ENCODE assay signal across 2 cellular contexts in the genomic region with DNA sequence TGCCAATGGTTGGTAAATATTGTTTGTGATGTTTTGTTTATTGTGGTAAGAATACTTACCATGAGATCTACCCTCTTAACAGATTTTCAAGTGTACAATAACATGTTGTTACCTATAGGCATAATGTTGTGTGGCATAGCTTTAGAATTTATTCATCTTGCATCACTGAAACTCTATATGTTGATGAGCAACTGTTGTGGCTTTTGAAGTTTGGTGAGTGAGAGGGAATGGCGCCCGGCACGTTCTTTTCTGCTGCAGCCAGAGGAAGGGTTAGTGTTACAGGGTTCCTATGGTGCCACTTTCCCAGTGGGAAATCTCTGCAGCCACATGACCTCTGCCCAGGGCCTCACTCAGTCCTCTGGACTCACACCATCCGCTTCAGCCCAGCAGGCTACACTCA.
TF ChIP-seq lines count a peak whose summit lies in the region.

No MANE protein-coding gene starts in this region.

TF ChIP-seq in GM23338, 12 proteins besides CTCF, POLR2A, EP300 and RAD21 (continues in another document):
- no peak for TF ChIP-seq POLR2AphosphoS5 (IDR thresholded peaks at IDR 0.05; ENCODE audit: low read depth)
- TF ChIP-seq ZNF331 (CRISPR knock-in tag; IDR thresholded peaks at IDR 0.05; ENCODE audit: low read depth): no peak
- TF ChIP-seq, protein P1, sequence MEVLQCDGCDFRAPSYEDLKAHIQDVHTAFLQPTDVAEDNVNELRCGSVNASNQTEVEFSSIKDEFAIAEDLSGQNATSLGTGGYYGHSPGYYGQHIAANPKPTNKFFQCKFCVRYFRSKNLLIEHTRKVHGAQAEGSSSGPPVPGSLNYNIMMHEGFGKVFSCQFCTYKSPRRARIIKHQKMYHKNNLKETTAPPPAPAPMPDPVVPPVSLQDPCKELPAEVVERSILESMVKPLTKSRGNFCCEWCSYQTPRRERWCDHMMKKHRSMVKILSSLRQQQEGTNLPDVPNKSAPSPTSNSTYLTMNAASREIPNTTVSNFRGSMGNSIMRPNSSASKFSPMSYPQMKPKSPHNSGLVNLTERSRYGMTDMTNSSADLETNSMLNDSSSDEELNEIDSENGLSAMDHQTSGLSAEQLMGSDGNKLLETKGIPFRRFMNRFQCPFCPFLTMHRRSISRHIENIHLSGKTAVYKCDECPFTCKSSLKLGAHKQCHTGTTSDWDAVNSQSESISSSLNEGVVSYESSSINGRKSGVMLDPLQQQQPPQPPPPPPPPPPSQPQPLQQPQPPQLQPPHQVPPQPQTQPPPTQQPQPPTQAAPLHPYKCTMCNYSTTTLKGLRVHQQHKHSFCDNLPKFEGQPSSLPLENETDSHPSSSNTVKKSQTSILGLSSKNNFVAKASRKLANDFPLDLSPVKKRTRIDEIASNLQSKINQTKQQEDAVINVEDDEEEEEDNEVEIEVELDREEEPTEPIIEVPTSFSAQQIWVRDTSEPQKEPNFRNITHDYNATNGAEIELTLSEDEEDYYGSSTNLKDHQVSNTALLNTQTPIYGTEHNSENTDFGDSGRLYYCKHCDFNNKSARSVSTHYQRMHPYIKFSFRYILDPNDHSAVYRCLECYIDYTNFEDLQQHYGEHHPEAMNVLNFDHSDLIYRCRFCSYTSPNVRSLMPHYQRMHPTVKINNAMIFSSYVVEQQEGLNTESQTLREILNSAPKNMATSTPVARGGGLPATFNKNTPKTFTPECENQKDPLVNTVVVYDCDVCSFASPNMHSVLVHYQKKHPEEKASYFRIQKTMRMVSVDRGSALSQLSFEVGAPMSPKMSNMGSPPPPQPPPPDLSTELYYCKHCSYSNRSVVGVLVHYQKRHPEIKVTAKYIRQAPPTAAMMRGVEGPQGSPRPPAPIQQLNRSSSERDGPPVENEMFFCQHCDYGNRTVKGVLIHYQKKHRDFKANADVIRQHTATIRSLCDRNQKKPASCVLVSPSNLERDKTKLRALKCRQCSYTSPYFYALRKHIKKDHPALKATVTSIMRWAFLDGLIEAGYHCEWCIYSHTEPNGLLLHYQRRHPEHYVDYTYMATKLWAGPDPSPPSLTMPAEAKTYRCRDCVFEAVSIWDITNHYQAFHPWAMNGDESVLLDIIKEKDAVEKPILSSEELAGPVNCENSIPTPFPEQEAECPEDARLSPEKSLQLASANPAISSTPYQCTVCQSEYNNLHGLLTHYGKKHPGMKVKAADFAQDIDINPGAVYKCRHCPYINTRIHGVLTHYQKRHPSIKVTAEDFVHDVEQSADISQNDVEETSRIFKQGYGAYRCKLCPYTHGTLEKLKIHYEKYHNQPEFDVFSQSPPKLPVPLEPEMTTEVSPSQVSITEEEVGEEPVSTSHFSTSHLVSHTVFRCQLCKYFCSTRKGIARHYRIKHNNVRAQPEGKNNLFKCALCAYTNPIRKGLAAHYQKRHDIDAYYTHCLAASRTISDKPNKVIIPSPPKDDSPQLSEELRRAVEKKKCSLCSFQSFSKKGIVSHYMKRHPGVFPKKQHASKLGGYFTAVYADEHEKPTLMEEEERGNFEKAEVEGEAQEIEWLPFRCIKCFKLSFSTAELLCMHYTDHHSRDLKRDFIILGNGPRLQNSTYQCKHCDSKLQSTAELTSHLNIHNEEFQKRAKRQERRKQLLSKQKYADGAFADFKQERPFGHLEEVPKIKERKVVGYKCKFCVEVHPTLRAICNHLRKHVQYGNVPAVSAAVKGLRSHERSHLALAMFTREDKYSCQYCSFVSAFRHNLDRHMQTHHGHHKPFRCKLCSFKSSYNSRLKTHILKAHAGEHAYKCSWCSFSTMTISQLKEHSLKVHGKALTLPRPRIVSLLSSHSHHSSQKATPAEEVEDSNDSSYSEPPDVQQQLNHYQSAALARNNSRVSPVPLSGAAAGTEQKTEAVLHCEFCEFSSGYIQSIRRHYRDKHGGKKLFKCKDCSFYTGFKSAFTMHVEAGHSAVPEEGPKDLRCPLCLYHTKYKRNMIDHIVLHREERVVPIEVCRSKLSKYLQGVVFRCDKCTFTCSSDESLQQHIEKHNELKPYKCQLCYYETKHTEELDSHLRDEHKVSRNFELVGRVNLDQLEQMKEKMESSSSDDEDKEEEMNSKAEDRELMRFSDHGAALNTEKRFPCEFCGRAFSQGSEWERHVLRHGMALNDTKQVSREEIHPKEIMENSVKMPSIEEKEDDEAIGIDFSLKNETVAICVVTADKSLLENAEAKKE (CRISPR knock-in tag; IDR thresholded peaks at IDR 0.05): no peak
- TF ChIP-seq JUNB (IDR thresholded peaks at IDR 0.05; ENCODE audit: unreplicated experiment): no peak
- TF ChIP-seq STAT1 (IDR thresholded peaks at IDR 0.05; ENCODE audit: unreplicated experiment): no peak
- TF ChIP-seq EZH2phosphoT487 (IDR thresholded peaks at IDR 0.05; ENCODE audit: unreplicated experiment): no peak
- TF ChIP-seq NANOG (IDR thresholded peaks at IDR 0.05; ENCODE audit: borderline replicate concordance): no peak
- TF ChIP-seq CREB1 (CRISPR knock-in tag; IDR thresholded peaks at IDR 0.05; ENCODE audit: low read depth): no peak
- TF ChIP-seq ZNF114 (CRISPR knock-in tag; IDR thresholded peaks at IDR 0.05): no peak
- TF ChIP-seq, protein P2, sequence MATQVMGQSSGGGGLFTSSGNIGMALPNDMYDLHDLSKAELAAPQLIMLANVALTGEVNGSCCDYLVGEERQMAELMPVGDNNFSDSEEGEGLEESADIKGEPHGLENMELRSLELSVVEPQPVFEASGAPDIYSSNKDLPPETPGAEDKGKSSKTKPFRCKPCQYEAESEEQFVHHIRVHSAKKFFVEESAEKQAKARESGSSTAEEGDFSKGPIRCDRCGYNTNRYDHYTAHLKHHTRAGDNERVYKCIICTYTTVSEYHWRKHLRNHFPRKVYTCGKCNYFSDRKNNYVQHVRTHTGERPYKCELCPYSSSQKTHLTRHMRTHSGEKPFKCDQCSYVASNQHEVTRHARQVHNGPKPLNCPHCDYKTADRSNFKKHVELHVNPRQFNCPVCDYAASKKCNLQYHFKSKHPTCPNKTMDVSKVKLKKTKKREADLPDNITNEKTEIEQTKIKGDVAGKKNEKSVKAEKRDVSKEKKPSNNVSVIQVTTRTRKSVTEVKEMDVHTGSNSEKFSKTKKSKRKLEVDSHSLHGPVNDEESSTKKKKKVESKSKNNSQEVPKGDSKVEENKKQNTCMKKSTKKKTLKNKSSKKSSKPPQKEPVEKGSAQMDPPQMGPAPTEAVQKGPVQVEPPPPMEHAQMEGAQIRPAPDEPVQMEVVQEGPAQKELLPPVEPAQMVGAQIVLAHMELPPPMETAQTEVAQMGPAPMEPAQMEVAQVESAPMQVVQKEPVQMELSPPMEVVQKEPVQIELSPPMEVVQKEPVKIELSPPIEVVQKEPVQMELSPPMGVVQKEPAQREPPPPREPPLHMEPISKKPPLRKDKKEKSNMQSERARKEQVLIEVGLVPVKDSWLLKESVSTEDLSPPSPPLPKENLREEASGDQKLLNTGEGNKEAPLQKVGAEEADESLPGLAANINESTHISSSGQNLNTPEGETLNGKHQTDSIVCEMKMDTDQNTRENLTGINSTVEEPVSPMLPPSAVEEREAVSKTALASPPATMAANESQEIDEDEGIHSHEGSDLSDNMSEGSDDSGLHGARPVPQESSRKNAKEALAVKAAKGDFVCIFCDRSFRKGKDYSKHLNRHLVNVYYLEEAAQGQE (IDR thresholded peaks at IDR 0.05; ENCODE audit: unreplicated experiment): no peak

TF ChIP-seq in H1, 55 proteins besides CTCF, POLR2A, EP300 and RAD21:
- TF ChIP-seq, protein P3, sequence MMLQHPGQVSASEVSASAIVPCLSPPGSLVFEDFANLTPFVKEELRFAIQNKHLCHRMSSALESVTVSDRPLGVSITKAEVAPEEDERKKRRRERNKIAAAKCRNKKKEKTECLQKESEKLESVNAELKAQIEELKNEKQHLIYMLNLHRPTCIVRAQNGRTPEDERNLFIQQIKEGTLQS (IDR thresholded peaks at IDR 0.05; ENCODE audit: insufficient read depth, low read depth, low read length): no peak
- TF ChIP-seq CHD1 (IDR thresholded peaks at IDR 0.05; ENCODE audit: low read depth, low read length) (no peak), TAF1 (IDR thresholded peaks at IDR 0.05; ENCODE audit: low read depth, low read length) (no peak), KDM5A (IDR thresholded peaks at IDR 0.05; ENCODE audit: low read length) (no peak), BRCA1 (IDR thresholded peaks at IDR 0.05; ENCODE audit: low read depth, low read length) (no peak), EGR1 (IDR thresholded peaks at IDR 0.05; ENCODE audit: borderline replicate concordance, low read depth, low read length) (no peak), KDM1A (IDR thresholded peaks at IDR 0.05; ENCODE audit: borderline replicate concordance, low read length) (no peak), CREB1 (IDR thresholded peaks at IDR 0.05) (no peak), HDAC6 (IDR thresholded peaks at IDR 0.05; ENCODE audit: low read depth, low read length) (no peak), ZNF274 (IDR thresholded peaks at IDR 0.05; ENCODE audit: borderline replicate concordance, extremely low read depth, low read length) (no peak), SP2 (IDR thresholded peaks at IDR 0.05; ENCODE audit: low read length) (no peak), TCF12 (IDR thresholded peaks at IDR 0.05; ENCODE audit: low read depth, low read length) (no peak), SIRT6 (IDR thresholded peaks at IDR 0.05; ENCODE audit: low read length) (no peak), FOSL1 (IDR thresholded peaks at IDR 0.05; ENCODE audit: insufficient read depth, low read depth, low read length) (no peak), SP4 (IDR thresholded peaks at IDR 0.05; ENCODE audit: low read length) (no peak), EZH2 (IDR thresholded peaks at IDR 0.05; ENCODE audit: low read depth, low read length, severe bottlenecking) (no peak), SRF (IDR thresholded peaks at IDR 0.05; ENCODE audit: low read depth, low read length) (no peak)
- TF ChIP-seq, protein P4, sequence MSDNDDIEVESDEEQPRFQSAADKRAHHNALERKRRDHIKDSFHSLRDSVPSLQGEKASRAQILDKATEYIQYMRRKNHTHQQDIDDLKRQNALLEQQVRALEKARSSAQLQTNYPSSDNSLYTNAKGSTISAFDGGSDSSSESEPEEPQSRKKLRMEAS (IDR thresholded peaks at IDR 0.05): no peak
